In genomic region chr6:161353208-161353613, GRCh38 we compare ENCODE assay signal across 11 cellular contexts.
DNase-seq lines count a peak whose midpoint lies in the region; ATAC-seq and TF ChIP-seq lines count a peak whose summit lies in the region.
"Had no signal": no experiment of that assay in that cellular context is flagged by ENCODE, and none has a peak within 500 bp of the region (broad histone marks: within the 10 kb centered on the region; RNA-seq: fewer than 3 reads in every experiment).

No MANE protein-coding gene starts in this region.

- no peak overlapping the region for H3K4me2 ChIP-seq in PC-9

- intact Hi-C loops in Right ventricle myocardium inferior (cut with DNase I): no loop called here
- intact Hi-C loops in PC-9 (cut with micrococcal nuclease; ENCODE audit: unreplicated experiment): no loop called here

- POLR2A ChIA-PET in PC-9 (lab: Charles Lee; ENCODE audit: unreplicated experiment): no interaction called here

- no peak for DNase-seq in Right ventricle myocardium inferior (ENCODE audit: missing footprints)
- DNase-seq in right atrium auricular region (ENCODE audit: low spot score): no peak
- peak; percentile 40 for DNase-seq in amniotic epithelial cell (ENCODE audit: low read depth)
- peak; percentile 80 for DNase-seq in iPS-NIHi7 (ENCODE audit: extremely low spot score)
- no peak for DNase-seq in PC-9
- DNase-seq in NCI-H128 (lab: John Stamatoyannopoulos, UW; ENCODE audit: unreplicated experiment): no peak
- DNase-seq in NCI-H2029 (lab: John Stamatoyannopoulos, UW): no peak
- DNase-seq: activated CD4-positive, alpha-beta memory T cell treated with anti-CD3 and anti-CD28 coated beads, Interleukin-2, amount 10 ng/mL, durations not matched to agents 7 days and 5 days; stimulated activated CD4-positive, alpha-beta T cell treated with anti-CD3 and anti-CD28 coated beads, Interleukin-2, amount 100 ng/mL, for 24 hours had no signal

- TF ChIP-seq CTCF in right atrium auricular region (IDR thresholded peaks at IDR 0.05) (peak in 1 of 2 donors; percentile 56), PC-9 (conservative IDR thresholded peaks at IDR 0.05) (no peak)

- no peaks in the 10 kb centered on the region for H3K27me3 ChIP-seq in right atrium auricular region
- H3K27me3 ChIP-seq in PC-9 (ENCODE audit: insufficient read depth, low read depth): peaks cover 47% of the 10 kb centered on the region

- BruUV-seq in PC-9 (replicated peaks; lab: Mats Ljungman, UMichigan): no TSS peak

- no peaks in the 10 kb centered on the region for H3K9me2 ChIP-seq in PC-9 (ENCODE audit: insufficient read depth)

- no peaks in the 10 kb centered on the region for H4K20me1 ChIP-seq in PC-9 (ENCODE audit: insufficient read depth)

- ATAC-seq in Right ventricle myocardium inferior: peak; percentile 62
- ATAC-seq in activated CD4-positive, CD25-positive, alpha-beta regulatory T cell treated with anti-CD3 and anti-CD28 coated beads, Interleukin-2, amount 50 U/mL, for 24 hours: no peak

- no peak overlapping the region for H3K4me3 ChIP-seq in right atrium auricular region
- H3K4me3 ChIP-seq in PC-9: no peak overlapping the region
- H3K4me3 ChIP-seq: lung had no signal

- CTCF ChIA-PET in PC-9 (lab: Charles Lee): no interaction called here

- no peak overlapping the region for H2AFZ ChIP-seq in PC-9

- H3K4me1 ChIP-seq in right atrium auricular region (no peaks in the 10 kb centered on the region), PC-9 (replicated peaks; ENCODE audit: insufficient read depth) (no peaks in the 10 kb centered on the region)

- H3K9me3 ChIP-seq in right atrium auricular region (no peaks in the 10 kb centered on the region), PC-9 (ENCODE audit: insufficient read depth, low read depth) (no peaks in the 10 kb centered on the region)

- H3K27ac ChIP-seq in right atrium auricular region (no peak overlapping the region), PC-9 (no peak overlapping the region)

- H3K36me3 ChIP-seq in right atrium auricular region: no peaks in the 10 kb centered on the region
- no peaks in the 10 kb centered on the region for H3K36me3 ChIP-seq in PC-9 (ENCODE audit: low read depth)

- H3F3A ChIP-seq in PC-9 (ENCODE audit: insufficient read depth, low read depth): no peaks in the 10 kb centered on the region

- no peaks in the 10 kb centered on the region for H3K79me2 ChIP-seq in PC-9 (ENCODE audit: low read depth)

Comparison
In these comparisons a context has a peak if more than half of its experiments do, and no peak if none do; other contexts are left out.
1. DNase-seq: peak in amniotic epithelial cell (single experiment) and iPS-NIHi7 (single experiment); none in Right ventricle myocardium inferior (single experiment), right atrium auricular region (single experiment), PC-9 (0 of 2), NCI-H128 (single experiment) and NCI-H2029 (single experiment).